9 cellular contexts compared by ENCODE assay signal in genomic region chrX:1451676-1452496, GRCh38. TPM values are rescaled to one million over a fixed set of nuclear protein-coding genes. Genes with fewer than 3 reads are reported as not detected.
DNase-seq lines count a peak whose midpoint lies in the region; ATAC-seq and TF ChIP-seq lines count a peak whose summit lies in the region.
"Had no signal": no experiment of that assay in that cellular context is flagged by ENCODE, and none has a peak within 500 bp of the region (broad histone marks: within the 10 kb centered on the region; RNA-seq: fewer than 3 reads in every experiment).

No MANE protein-coding gene starts in this region.

- H3K9me1 ChIP-seq in IMR-90 (ENCODE audit: insufficient read depth, low read length), result no peaks in the 10 kb centered on the region

- H3K14ac ChIP-seq in IMR-90 (replicated peaks; ENCODE audit: low read depth, low read length), result no peak overlapping the region

- H3K18ac ChIP-seq in IMR-90 (ENCODE audit: low read depth, low read length), result no peak overlapping the region

- no peak for TF ChIP-seq EP300 in stomach (IDR thresholded peaks at IDR 0.05)

- peaks cover 3% of the 10 kb centered on the region for H3K36me3 ChIP-seq in IMR-90 (ENCODE audit: control insufficient read depth, insufficient read depth, low read length)
- H3K36me3 ChIP-seq in stomach, result no peaks in the 10 kb centered on the region

- H3K4me3 ChIP-seq in IMR-90 (ENCODE audit: insufficient read depth, low read depth, low read length), result peak overlapping the region; percentile 76
- peak overlapping the region; percentile 90 to 99 (median 93) for H3K4me3 ChIP-seq in stomach

- no peak overlapping the region for H4K5ac ChIP-seq in IMR-90 (ENCODE audit: low read depth, low read length)

- TF ChIP-seq RAD21 in IMR-90 (IDR thresholded peaks at IDR 0.05; ENCODE audit: low read length), result no peak

- CTCF ChIA-PET in IMR-90 (lab: Yijun Ruan, JAX), result no interaction called here

- no peak overlapping the region for H2BK15ac ChIP-seq in IMR-90 (ENCODE audit: low read depth, low read length)

- TF ChIP-seq CTCF in IMR-90 (conservative IDR thresholded peaks at IDR 0.05; ENCODE audit: low read depth, low read length) (no peak), stomach (IDR thresholded peaks at IDR 0.05) (no peak)

- H3K9ac ChIP-seq in IMR-90 (ENCODE audit: low read depth, low read length), result peak overlapping the region; percentile 67

- no peak for ATAC-seq in IMR-90 (ENCODE audit: low read depth)
- ATAC-seq in GM21528 (IDR thresholded peaks at IDR 0.05; ENCODE audit: low FRiP score, unreplicated experiment), result no peak
- ATAC-seq in GM18868 (IDR thresholded peaks at IDR 0.05; ENCODE audit: unreplicated experiment), result no peak

- no peak overlapping the region for H2AK5ac ChIP-seq in IMR-90 (ENCODE audit: low read depth, low read length)

- no peak overlapping the region for H2AFZ ChIP-seq in IMR-90 (replicated peaks; ENCODE audit: low read length, poor library complexity)

- no TSS peak for BruUV-seq in IMR-90 (replicated peaks; lab: Mats Ljungman, UMichigan)

- in situ Hi-C loops in IMR-90 (cut with MboI; ENCODE audit: low sequenced_read_pairs), result loop anchor here (10.0 to 25.0 kb wide), 3 partner anchors 135 to 1360 kb away; partner anchors contain the start of gene AKAP17A

- no peaks in the 10 kb centered on the region for H4K20me1 ChIP-seq in IMR-90 (ENCODE audit: insufficient read depth, low read length)

- H2BK20ac ChIP-seq in IMR-90 (ENCODE audit: low read depth, low read length), result no peak overlapping the region

- DNase-seq in IMR-90, result no peak
- no peak for DNase-seq in immature natural killer cell
- DNase-seq in stomach, result peak; percentile 24
- no peak for DNase-seq in HuH-7 (ENCODE audit: low spot score)
- DNase-seq in NCI-H446 (lab: John Stamatoyannopoulos, UW), result no peak
- DNase-seq: NCI-H1092 had no signal

- H2BK120ac ChIP-seq in IMR-90 (ENCODE audit: low read depth, low read length), result no peak overlapping the region

- TF ChIP-seq POLR2A in IMR-90 (IDR thresholded peaks at IDR 0.05; ENCODE audit: low read depth, low read length) (no peak), stomach (IDR thresholded peaks at IDR 0.05) (no peak)

- WGBS in IMR-90 (ENCODE audit: extremely low coverage in 2 of 2, insufficient read length in 1 of 2), 2 experiments, result 32% methylated on average over 5 of the region's 23 CpGs; no CpG with 5 or more reads in 1 of the 2 experiments
- WGBS in stomach, 5 donors, result 24 to 30% (median 27%) methylated on average over 21 to 23 of the region's 23 CpGs

- H2BK5ac ChIP-seq in IMR-90 (ENCODE audit: low read depth, low read length, poor library complexity, severe bottlenecking), result no peak overlapping the region

- H3K4me1 ChIP-seq in IMR-90 (ENCODE audit: control insufficient read depth, insufficient read depth, low read length) (no peaks in the 10 kb centered on the region; the same call in 1 of the 2 replicates), stomach (peaks cover 17 to 35% (median 29%) of the 10 kb centered on the region in 4 donors)

- H3K4me3 Mint-ChIP-seq in activated naive CD8-positive, alpha-beta T cell, result peak overlapping the region; percentile 87
- H3K4me3 Mint-ChIP-seq in immature natural killer cell, result peak overlapping the region; percentile 83 to 88 (median 86)

- no peak overlapping the region for H4K8ac ChIP-seq in IMR-90 (ENCODE audit: low read depth in 2 of 2, low read length in 2 of 2)

- no peaks in the 10 kb centered on the region for H3K27me3 Mint-ChIP-seq in activated naive CD8-positive, alpha-beta T cell
- H3K27me3 Mint-ChIP-seq in immature natural killer cell (ENCODE audit: low read depth in 3 of 3), result peaks cover 18 to 31% (median 29%) of the 10 kb centered on the region in 3 donors

- H2AK9ac ChIP-seq in IMR-90 (replicated peaks; ENCODE audit: low read depth, low read length, poor library complexity), result peak overlapping the region; percentile 83

- H4K91ac ChIP-seq in IMR-90 (ENCODE audit: insufficient read depth, low read depth, low read length), result no peak overlapping the region

- POLR2A ChIA-PET in IMR-90 (lab: Charles Lee; ENCODE audit: unreplicated experiment), result no interaction called here

- H3K4me1 Mint-ChIP-seq in activated naive CD8-positive, alpha-beta T cell (ENCODE audit: low read depth), result peaks cover 27% of the 10 kb centered on the region
- peaks cover 45 to 52% of the 10 kb centered on the region in 2 donors for H3K4me1 Mint-ChIP-seq in immature natural killer cell

- H3K27me3 ChIP-seq in IMR-90 (ENCODE audit: control insufficient read depth, insufficient read depth, low read length) (no peaks in the 10 kb centered on the region), stomach (no peaks in the 10 kb centered on the region)

- H3K4me2 ChIP-seq in IMR-90 (ENCODE audit: low read depth, low read length), result peak overlapping the region; percentile 9

- H3K36me3 Mint-ChIP-seq in activated naive CD8-positive, alpha-beta T cell, result peaks cover 17% of the 10 kb centered on the region
- H3K36me3 Mint-ChIP-seq in immature natural killer cell, result peaks cover 8 to 18% (median 17%) of the 10 kb centered on the region in 3 donors

- peak overlapping the region; percentile 58 for H3K27ac ChIP-seq in IMR-90 (ENCODE audit: insufficient read depth, low read length)
- H3K27ac ChIP-seq in stomach, result peak overlapping the region in 4 of 5 donors; percentile 91 to 97 (median 94)

- H3K9me3 Mint-ChIP-seq in activated naive CD8-positive, alpha-beta T cell (ENCODE audit: low read depth), result peaks cover 8% of the 10 kb centered on the region
- H3K9me3 Mint-ChIP-seq in immature natural killer cell, result peaks cover 4 to 13% (median 7%) of the 10 kb centered on the region in 6 donors

- peak overlapping the region; percentile 91 for H3K27ac Mint-ChIP-seq in activated naive CD8-positive, alpha-beta T cell
- H3K27ac Mint-ChIP-seq in immature natural killer cell, result peak overlapping the region in 3 of 6 donors; percentile 12 to 95 (median 80)

- H3K56ac ChIP-seq in IMR-90 (ENCODE audit: extremely low read depth, insufficient read depth, low read length), result no peak overlapping the region

- H3K9me3 ChIP-seq in IMR-90 (ENCODE audit: control insufficient read depth, insufficient read depth, low read length), result no peaks in the 10 kb centered on the region
- H3K9me3 ChIP-seq in stomach, result peaks cover 0 to 7% (median 0%) of the 10 kb centered on the region in 4 donors

- peak overlapping the region; percentile 31; the same call in 1 of the 2 replicates for H3K23ac ChIP-seq in IMR-90 (ENCODE audit: low read depth, low read length)

- H3K4ac ChIP-seq in IMR-90 (ENCODE audit: low read depth, low read length), result no peak overlapping the region; the same call in 1 of the 2 replicates

- dilution Hi-C loops in IMR-90 (cut with HindIII; ENCODE audit: low sequenced_read_pairs, unreplicated experiment), result no loop called here

- intact Hi-C loops in IMR-90 (cut with micrococcal nuclease) (loop anchor here (5.0 to 10.0 kb wide), 3 partner anchors 195 to 1363 kb away; no protein-coding TSS in a partner anchor), stomach (cut with DNase I; ENCODE audit: low total_unique reads) (loop anchor here (10.0 kb wide), 2 partner anchors 57 to 1153 kb away; partner anchors contain the start of gene SLC25A6)

- H3K79me1 ChIP-seq in IMR-90 (ENCODE audit: low read depth in 1 of 2, low read length in 2 of 2), result peaks cover 20 to 42% of the 10 kb centered on the region in 2 experiments

TF ChIP-seq in IMR-90, 13 proteins besides CTCF, POLR2A, EP300 and RAD21:
- no peak for TF ChIP-seq ELK1 (IDR thresholded peaks at IDR 0.05; ENCODE audit: borderline replicate concordance, low read depth, low read length)
- no peak for TF ChIP-seq MAZ (IDR thresholded peaks at IDR 0.05; ENCODE audit: borderline replicate concordance, low read depth, low read length)
- no peak for TF ChIP-seq MXI1 (IDR thresholded peaks at IDR 0.05; ENCODE audit: borderline replicate concordance, low read depth, low read length)
- TF ChIP-seq SMC3 (IDR thresholded peaks at IDR 0.05; ENCODE audit: low read depth, low read length), result no peak
- TF ChIP-seq USF2 (IDR thresholded peaks at IDR 0.05; ENCODE audit: low read depth, low read length), result no peak
- TF ChIP-seq RCOR1 (IDR thresholded peaks at IDR 0.05; ENCODE audit: insufficient replicate concordance, low read length), result no peak
- TF ChIP-seq NFE2L2 (IDR thresholded peaks at IDR 0.05; ENCODE audit: low read depth, low read length), result no peak
TF ChIP-seq in IMR-90: peak in this region for 0.

RNA-seq across cellular contexts. Expression of gene ASMTL, which starts 0.8 kb away (rescaled TPM):
- total RNA-seq in IMR-90 (2012; rRNA removed), result 13.1 and 13.4 TPM in 2 replicates
- 33.4 and 34.6 TPM in 2 replicates for polyA plus RNA-seq in IMR-90 (2012; rRNA removed)
- 35.4 and 37.5 TPM in 2 replicates for polyA plus RNA-seq in IMR-90 (2012; cell fraction: cytosol; rRNA removed)
- 26.1 and 39.1 TPM in 2 replicates for polyA plus RNA-seq in IMR-90 (2012; cell fraction: nucleus; rRNA removed; ENCODE audit: low replicate concordance)
- 10 to 100 TPM; 58.1 to 68.6 (median 67.1) TPM for polyA plus RNA-seq in immature natural killer cell
- total RNA-seq in stomach, result 10 to 100 TPM in 3 of 5 donors, 1 to 10 TPM in 2; 5.8 to 45.8 (median 14.0) TPM
- polyA plus RNA-seq in stomach, result 10 to 100 TPM; 14.9 to 29.3 (median 24.4) TPM

RNA-seq across cellular contexts. Expression of gene SLC25A6, which starts 60.0 kb away (rescaled TPM):
- total RNA-seq in IMR-90 (2012; rRNA removed), result 166 and 264 TPM in 2 replicates
- polyA plus RNA-seq in IMR-90 (2012; rRNA removed), result 565 and 615 TPM in 2 replicates
- 672 and 1,125 TPM in 2 replicates for polyA plus RNA-seq in IMR-90 (2012; cell fraction: cytosol; rRNA removed)
- 304 and 505 TPM in 2 replicates for polyA plus RNA-seq in IMR-90 (2012; cell fraction: nucleus; rRNA removed; ENCODE audit: low replicate concordance)
- 100 to 1,000 TPM; 330 to 354 (median 347) TPM for polyA plus RNA-seq in immature natural killer cell
- total RNA-seq in stomach, result 100 to 1,000 TPM; 119 to 707 (median 391) TPM
- 100 to 1,000 TPM; 416 to 606 (median 518) TPM for polyA plus RNA-seq in stomach
